In the genomic region with DNA sequence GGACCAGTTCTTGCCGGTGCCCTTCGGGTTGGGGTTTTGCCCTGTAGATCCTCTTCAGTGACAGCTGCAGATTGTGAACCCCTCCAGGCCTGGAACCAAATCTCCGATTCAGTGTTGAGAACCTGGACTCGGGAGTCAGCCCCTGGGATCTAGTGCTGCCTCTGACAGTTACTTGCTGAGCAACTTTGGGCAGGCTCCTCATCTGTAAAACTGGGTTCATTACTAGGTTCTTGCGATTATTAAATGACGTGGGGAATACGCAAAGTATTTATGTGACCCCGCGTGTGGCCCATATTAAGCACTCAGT, we compare ENCODE assay signal across 1 cellular context.
A peak's percentile ranks its signal among the peaks of the same experiment; 100 is the strongest.
TF ChIP-seq lines count a peak whose summit lies in the region.

No MANE protein-coding gene starts in this region.

TF ChIP-seq in HepG2, 621 proteins besides CTCF, POLR2A, EP300 and RAD21 (continued from another document and continues in another):
- TF ChIP-seq, protein P1, sequence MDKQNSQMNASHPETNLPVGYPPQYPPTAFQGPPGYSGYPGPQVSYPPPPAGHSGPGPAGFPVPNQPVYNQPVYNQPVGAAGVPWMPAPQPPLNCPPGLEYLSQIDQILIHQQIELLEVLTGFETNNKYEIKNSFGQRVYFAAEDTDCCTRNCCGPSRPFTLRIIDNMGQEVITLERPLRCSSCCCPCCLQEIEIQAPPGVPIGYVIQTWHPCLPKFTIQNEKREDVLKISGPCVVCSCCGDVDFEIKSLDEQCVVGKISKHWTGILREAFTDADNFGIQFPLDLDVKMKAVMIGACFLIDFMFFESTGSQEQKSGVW (CRISPR knock-in tag; IDR thresholded peaks at IDR 0.05; ENCODE audit: borderline replicate concordance) = no peak
- TF ChIP-seq HMG20A (CRISPR knock-in tag; IDR thresholded peaks at IDR 0.05; ENCODE audit: borderline replicate concordance) = no peak
- TF ChIP-seq ASH2L (IDR thresholded peaks at IDR 0.05; ENCODE audit: insufficient read length, low read depth, low read length) = peak; percentile 23
- TF ChIP-seq GTF2F1 (IDR thresholded peaks at IDR 0.05; ENCODE audit: low read length) = no peak
- no peak for TF ChIP-seq CENPBD1 (CRISPR knock-in tag; IDR thresholded peaks at IDR 0.05; ENCODE audit: borderline replicate concordance, low read depth)
- TF ChIP-seq, protein P2, sequence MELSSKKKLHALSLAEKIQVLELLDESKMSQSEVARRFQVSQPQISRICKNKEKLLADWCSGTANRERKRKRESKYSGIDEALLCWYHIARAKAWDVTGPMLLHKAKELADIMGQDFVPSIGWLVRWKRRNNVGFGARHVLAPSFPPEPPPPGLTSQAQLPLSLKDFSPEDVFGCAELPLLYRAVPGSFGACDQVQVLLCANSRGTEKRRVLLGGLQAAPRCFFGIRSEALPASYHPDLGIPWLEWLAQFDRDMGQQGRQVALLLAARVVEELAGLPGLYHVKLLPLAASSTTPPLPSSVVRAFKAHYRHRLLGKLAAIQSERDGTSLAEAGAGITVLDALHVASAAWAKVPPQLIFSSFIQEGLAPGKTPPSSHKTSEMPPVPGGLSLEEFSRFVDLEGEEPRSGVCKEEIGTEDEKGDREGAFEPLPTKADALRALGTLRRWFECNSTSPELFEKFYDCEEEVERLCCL (CRISPR knock-in tag; IDR thresholded peaks at IDR 0.05; ENCODE audit: borderline replicate concordance) = no peak
- TF ChIP-seq FOSL1 (CRISPR knock-in tag; IDR thresholded peaks at IDR 0.05; ENCODE audit: borderline replicate concordance) = no peak
- no peak for TF ChIP-seq STAT6 (CRISPR knock-in tag; IDR thresholded peaks at IDR 0.05; ENCODE audit: borderline replicate concordance)
- no peak for TF ChIP-seq ZNF550 (CRISPR knock-in tag; IDR thresholded peaks at IDR 0.05; ENCODE audit: borderline replicate concordance)
- no peak for TF ChIP-seq HMGXB3 (CRISPR knock-in tag; IDR thresholded peaks at IDR 0.05; ENCODE audit: borderline replicate concordance)
- peak; percentile 29; the same call in 1 of the 2 replicates for TF ChIP-seq ZNF30 (CRISPR knock-in tag; IDR thresholded peaks at IDR 0.05)
- peak; percentile 5; the same call in 1 of the 2 replicates for TF ChIP-seq UBTF (CRISPR knock-in tag; IDR thresholded peaks at IDR 0.05)
- TF ChIP-seq ZFP36L2 (CRISPR knock-in tag; IDR thresholded peaks at IDR 0.05) = no peak
- TF ChIP-seq, protein P3, sequence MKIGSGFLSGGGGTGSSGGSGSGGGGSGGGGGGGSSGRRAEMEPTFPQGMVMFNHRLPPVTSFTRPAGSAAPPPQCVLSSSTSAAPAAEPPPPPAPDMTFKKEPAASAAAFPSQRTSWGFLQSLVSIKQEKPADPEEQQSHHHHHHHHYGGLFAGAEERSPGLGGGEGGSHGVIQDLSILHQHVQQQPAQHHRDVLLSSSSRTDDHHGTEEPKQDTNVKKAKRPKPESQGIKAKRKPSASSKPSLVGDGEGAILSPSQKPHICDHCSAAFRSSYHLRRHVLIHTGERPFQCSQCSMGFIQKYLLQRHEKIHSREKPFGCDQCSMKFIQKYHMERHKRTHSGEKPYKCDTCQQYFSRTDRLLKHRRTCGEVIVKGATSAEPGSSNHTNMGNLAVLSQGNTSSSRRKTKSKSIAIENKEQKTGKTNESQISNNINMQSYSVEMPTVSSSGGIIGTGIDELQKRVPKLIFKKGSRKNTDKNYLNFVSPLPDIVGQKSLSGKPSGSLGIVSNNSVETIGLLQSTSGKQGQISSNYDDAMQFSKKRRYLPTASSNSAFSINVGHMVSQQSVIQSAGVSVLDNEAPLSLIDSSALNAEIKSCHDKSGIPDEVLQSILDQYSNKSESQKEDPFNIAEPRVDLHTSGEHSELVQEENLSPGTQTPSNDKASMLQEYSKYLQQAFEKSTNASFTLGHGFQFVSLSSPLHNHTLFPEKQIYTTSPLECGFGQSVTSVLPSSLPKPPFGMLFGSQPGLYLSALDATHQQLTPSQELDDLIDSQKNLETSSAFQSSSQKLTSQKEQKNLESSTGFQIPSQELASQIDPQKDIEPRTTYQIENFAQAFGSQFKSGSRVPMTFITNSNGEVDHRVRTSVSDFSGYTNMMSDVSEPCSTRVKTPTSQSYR (CRISPR knock-in tag; IDR thresholded peaks at IDR 0.05; ENCODE audit: borderline replicate concordance) = no peak
- TF ChIP-seq RBM22 (optimal IDR thresholded peaks at IDR 0.05; ENCODE audit: low read length) = no peak
- TF ChIP-seq PCBP2 (optimal IDR thresholded peaks at IDR 0.05; ENCODE audit: low read depth, low read length, poor library complexity, severe bottlenecking) = no peak
- no peak for TF ChIP-seq BATF2 (CRISPR knock-in tag; IDR thresholded peaks at IDR 0.05)
- TF ChIP-seq, protein P4, sequence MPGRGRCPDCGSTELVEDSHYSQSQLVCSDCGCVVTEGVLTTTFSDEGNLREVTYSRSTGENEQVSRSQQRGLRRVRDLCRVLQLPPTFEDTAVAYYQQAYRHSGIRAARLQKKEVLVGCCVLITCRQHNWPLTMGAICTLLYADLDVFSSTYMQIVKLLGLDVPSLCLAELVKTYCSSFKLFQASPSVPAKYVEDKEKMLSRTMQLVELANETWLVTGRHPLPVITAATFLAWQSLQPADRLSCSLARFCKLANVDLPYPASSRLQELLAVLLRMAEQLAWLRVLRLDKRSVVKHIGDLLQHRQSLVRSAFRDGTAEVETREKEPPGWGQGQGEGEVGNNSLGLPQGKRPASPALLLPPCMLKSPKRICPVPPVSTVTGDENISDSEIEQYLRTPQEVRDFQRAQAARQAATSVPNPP (CRISPR knock-in tag; IDR thresholded peaks at IDR 0.05) = no peak
- no peak for TF ChIP-seq ZNF546 (CRISPR knock-in tag; conservative IDR thresholded peaks at IDR 0.05)
- TF ChIP-seq ZBTB8A (CRISPR knock-in tag; IDR thresholded peaks at IDR 0.05; ENCODE audit: borderline replicate concordance, low read depth) = no peak; the same call in 1 of the 2 replicates
- no peak for TF ChIP-seq HOXD1 (CRISPR knock-in tag; IDR thresholded peaks at IDR 0.05)
- TF ChIP-seq MYC (CRISPR knock-in tag; IDR thresholded peaks at IDR 0.05; ENCODE audit: borderline replicate concordance) = no peak
- no peak for TF ChIP-seq NBN (conservative IDR thresholded peaks at IDR 0.05)
- TF ChIP-seq GPBP1L1 (CRISPR knock-in tag; IDR thresholded peaks at IDR 0.05) = no peak
- no peak for TF ChIP-seq ATRX (CRISPR knock-in tag; IDR thresholded peaks at IDR 0.05; ENCODE audit: borderline replicate concordance)
- TF ChIP-seq, protein P5, sequence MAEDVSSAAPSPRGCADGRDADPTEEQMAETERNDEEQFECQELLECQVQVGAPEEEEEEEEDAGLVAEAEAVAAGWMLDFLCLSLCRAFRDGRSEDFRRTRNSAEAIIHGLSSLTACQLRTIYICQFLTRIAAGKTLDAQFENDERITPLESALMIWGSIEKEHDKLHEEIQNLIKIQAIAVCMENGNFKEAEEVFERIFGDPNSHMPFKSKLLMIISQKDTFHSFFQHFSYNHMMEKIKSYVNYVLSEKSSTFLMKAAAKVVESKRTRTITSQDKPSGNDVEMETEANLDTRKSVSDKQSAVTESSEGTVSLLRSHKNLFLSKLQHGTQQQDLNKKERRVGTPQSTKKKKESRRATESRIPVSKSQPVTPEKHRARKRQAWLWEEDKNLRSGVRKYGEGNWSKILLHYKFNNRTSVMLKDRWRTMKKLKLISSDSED (CRISPR knock-in tag; IDR thresholded peaks at IDR 0.05) = no peak
- TF ChIP-seq CENPT (CRISPR knock-in tag; IDR thresholded peaks at IDR 0.05; ENCODE audit: low read depth) = no peak; the same call in 1 of the 2 replicates
- TF ChIP-seq ZNF607 (CRISPR knock-in tag; IDR thresholded peaks at IDR 0.05; ENCODE audit: borderline replicate concordance) = peak; percentile 54; the same call in 1 of the 2 replicates
- TF ChIP-seq ZNF773 (CRISPR knock-in tag; IDR thresholded peaks at IDR 0.05; ENCODE audit: borderline replicate concordance) = peak; percentile 42; the same call in 1 of the 2 replicates
- TF ChIP-seq MIER3 (CRISPR knock-in tag; IDR thresholded peaks at IDR 0.05; ENCODE audit: borderline replicate concordance) = no peak
- TF ChIP-seq ZNF780A (CRISPR knock-in tag; IDR thresholded peaks at IDR 0.05) = no peak
- TF ChIP-seq KLF13 (CRISPR knock-in tag; IDR thresholded peaks at IDR 0.05) = no peak
- TF ChIP-seq ZNF839 (CRISPR knock-in tag; IDR thresholded peaks at IDR 0.05; ENCODE audit: borderline replicate concordance) = 0 out of 2 replicates have a peak, but pooled peaks have one; percentile 9
- TF ChIP-seq SP5 (CRISPR knock-in tag; IDR thresholded peaks at IDR 0.05; ENCODE audit: borderline replicate concordance, low read depth) = no peak
- TF ChIP-seq ZKSCAN5 (CRISPR knock-in tag; IDR thresholded peaks at IDR 0.05) = no peak
